ENCODE assay signal across 34 cellular contexts in genomic region chr9:85746309-85746708, GRCh38.
"Had no signal": no experiment of that assay in that cellular context is flagged by ENCODE, and none has a peak within 500 bp of the region (broad histone marks: within the 10 kb centered on the region; RNA-seq: fewer than 3 reads in every experiment).

No MANE protein-coding gene starts in this region.

- H3K9me3 ChIP-seq: MG63 had no signal

- H3K4me3 ChIP-seq: MG63 had no signal

- H3K36me3 ChIP-seq: MG63 had no signal

- DNase-seq: Karpas-422, Kasumi-1, MG63, MM.1S, MV-4-11, NCI-H1048, NCI-H1092, NCI-H1092 treated with DMSO at 0.1 percent for 48 hours, NCI-H1105, NCI-H1105 treated with DMSO at 0.1 percent for 48 hours, NCI-H1417, NCI-H1417 treated with DMSO at 0.1 percent for 48 hours, NCI-H1436, NCI-H1436 treated with DMSO at 0.1 percent for 48 hours, NCI-H146, NCI-H1694, NCI-H1694 treated with DMSO at 0.1 percent for 48 hours, NCI-H187, NCI-H187 treated with DMSO at 0.1 percent for 48 hours, NCI-H1930, NCI-H2029, NCI-H2029 treated with DMSO at 0.1 percent for 48 hours, NCI-H2081, NCI-H2081 treated with DMSO at 0.1 percent for 48 hours, NCI-H2107, NCI-H2171, NCI-H2171 treated with DMSO at 0.1 percent for 48 hours, NCI-H2227 treated with DMSO at 0.1 percent for 48 hours, NCI-H226, NCI-H345, NCI-H446, NCI-H446 treated with DMSO at 0.1 percent for 48 hours, NCI-H510A, NCI-H510A treated with DMSO at 0.1 percent for 48 hours had no signal
